In the genomic region with DNA sequence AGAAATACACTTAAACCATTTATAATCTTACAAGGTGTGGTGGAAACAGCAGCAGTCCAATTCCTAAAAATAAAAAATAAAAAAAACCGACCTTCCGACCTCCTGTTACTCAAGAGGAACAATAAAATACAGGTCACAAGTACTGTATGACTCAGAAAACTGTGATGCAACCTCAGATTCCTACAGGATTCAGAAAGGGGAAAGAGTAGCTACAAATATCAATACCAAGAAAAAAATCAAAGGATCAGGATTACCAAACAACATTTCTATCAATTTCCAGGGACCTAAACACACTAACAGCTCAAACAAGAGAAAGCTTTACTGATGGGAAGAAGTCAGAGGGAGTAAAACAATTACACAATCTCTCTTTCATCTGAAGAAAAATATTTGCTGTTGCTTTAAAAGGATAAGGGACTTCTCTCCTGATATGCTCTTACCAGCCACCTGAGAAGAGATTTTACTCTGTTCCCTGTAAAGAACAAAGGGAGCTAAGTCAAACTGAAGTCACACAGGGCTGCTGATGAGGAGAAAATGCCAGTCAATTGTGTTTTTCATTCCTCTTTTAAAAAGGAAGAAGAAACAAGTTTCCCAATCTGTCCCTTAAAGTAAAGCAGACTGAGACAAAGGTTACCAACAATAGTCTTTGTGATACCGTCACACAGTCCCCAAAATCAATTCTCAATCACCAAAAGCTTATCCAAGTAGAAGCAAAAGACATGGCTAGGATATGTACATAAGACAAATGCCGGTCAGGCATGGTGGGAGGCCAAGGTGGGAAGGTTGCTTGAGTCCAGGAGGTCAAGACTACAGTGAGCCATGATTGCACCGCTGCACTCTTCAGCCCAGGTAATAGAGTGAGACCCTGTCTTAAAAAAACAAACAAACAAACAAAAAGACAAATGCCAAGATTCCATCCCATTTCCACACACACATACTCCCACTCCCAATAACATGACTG, we compare ENCODE assay signal across 8 cellular contexts. TPM values are rescaled to one million over a fixed set of nuclear protein-coding genes. Genes with fewer than 3 reads are reported as not detected.
A peak's percentile ranks its signal among the peaks of the same experiment; 100 is the strongest.
DNase-seq lines count a peak whose midpoint lies in the region; ATAC-seq and TF ChIP-seq lines count a peak whose summit lies in the region.

No MANE protein-coding gene starts in this region.

- peaks cover 19% of the 10 kb centered on the region for H3K36me3 Mint-ChIP-seq in activated CD8-positive, alpha-beta T cell treated with anti-CD3 and anti-CD28 coated beads, Interleukin-2, amount 10 ng/mL, durations not matched to agents 7 days and 5 days (ENCODE audit: low read depth)

- H3K27me3 ChIP-seq in spleen (replicated peaks in 1 of 7): no peaks in the 10 kb centered on the region

- intact Hi-C loops in left ventricle myocardium superior (cut with micrococcal nuclease): no loop called here
- intact Hi-C loops in spleen (cut with DNase I; ENCODE audit: low total_unique reads): no loop called here

- no peaks in the 10 kb centered on the region for H3K36me3 ChIP-seq in spleen

- H3K4me1 ChIP-seq in spleen: peaks cover 12 to 71% (median 33%) of the 10 kb centered on the region in 6 donors

- CTCF ChIA-PET in activated CD8-positive, alpha-beta T cell treated with anti-CD3 and anti-CD28 coated beads, Interleukin-2, amount 10 ng/mL, durations not matched to agents 7 days and 5 days (lab: Charles Lee): interaction anchor here (0.6 to 1.4 kb wide), 5 partner anchors 16 to 626 kb away, joined by 3 to 5 read pairs (median 3); no protein-coding TSS in a partner anchor

- WGBS in spleen, 5 donors: 52 to 68% (median 64%) methylated on average over 5 of the region's 5 CpGs

- H3K27me3 Mint-ChIP-seq in stimulated activated naive CD8-positive, alpha-beta T cell treated with anti-CD3 and anti-CD28 coated beads, Interleukin-15, amount 100 ng/mL, for 72 hours: no peaks in the 10 kb centered on the region
- H3K27me3 Mint-ChIP-seq in activated CD8-positive, alpha-beta T cell treated with anti-CD3 and anti-CD28 coated beads, Interleukin-2, amount 10 ng/mL, durations not matched to agents 7 days and 5 days (ENCODE audit: low read depth): no peaks in the 10 kb centered on the region

- no peak for DNase-seq in stimulated activated naive CD8-positive, alpha-beta T cell treated with anti-CD3 and anti-CD28 coated beads, Interleukin-15, amount 100 ng/mL, for 72 hours
- no peak for DNase-seq in stimulated activated naive CD8-positive, alpha-beta T cell treated with anti-CD3 and anti-CD28 coated beads, Interleukin-15, Interleukin-2, amounts not matched to agents 100 U/mL and 50 U/mL, for 24 hours
- no peak for DNase-seq in activated CD8-positive, alpha-beta T cell treated with anti-CD3 and anti-CD28 coated beads, Interleukin-2, amount 10 ng/mL, durations not matched to agents 7 days and 5 days
- DNase-seq in left ventricle myocardium superior (no peak), spleen (no peak), GDM1 (lab: John Stamatoyannopoulos, UW) (no peak), NCI-H2107 (lab: John Stamatoyannopoulos, UW) (no peak), cerebellar nuclear complex (lab: John Stamatoyannopoulos, UW) (no peak)

- peak overlapping the region in 7 of 8 donors; percentile 15 to 60 (median 25) for H3K27ac ChIP-seq in spleen

- no peaks in the 10 kb centered on the region for H3K9me3 Mint-ChIP-seq in stimulated activated naive CD8-positive, alpha-beta T cell treated with anti-CD3 and anti-CD28 coated beads, Interleukin-15, amount 100 ng/mL, for 72 hours
- H3K9me3 Mint-ChIP-seq in activated CD8-positive, alpha-beta T cell treated with anti-CD3 and anti-CD28 coated beads, Interleukin-2, amount 10 ng/mL, durations not matched to agents 7 days and 5 days (ENCODE audit: insufficient read depth): no peaks in the 10 kb centered on the region

- ATAC-seq in stimulated activated naive CD8-positive, alpha-beta T cell treated with anti-CD3 and anti-CD28 coated beads, Interleukin-15, amount 100 ng/mL, for 72 hours: no peak
- no peak for ATAC-seq in stimulated activated naive CD8-positive, alpha-beta T cell treated with anti-CD3 and anti-CD28 coated beads, Interleukin-15, Interleukin-2, amounts not matched to agents 100 U/mL and 50 U/mL, for 24 hours
- no peak for ATAC-seq in activated CD8-positive, alpha-beta T cell treated with anti-CD3 and anti-CD28 coated beads, Interleukin-2, amount 10 ng/mL, durations not matched to agents 7 days and 5 days
- ATAC-seq in left ventricle myocardium superior: peak; percentile 73

- H3K4me3 Mint-ChIP-seq in stimulated activated naive CD8-positive, alpha-beta T cell treated with anti-CD3 and anti-CD28 coated beads, Interleukin-15, amount 100 ng/mL, for 72 hours: peak overlapping the region; percentile 31 to 63
- H3K4me3 Mint-ChIP-seq in activated CD8-positive, alpha-beta T cell treated with anti-CD3 and anti-CD28 coated beads, Interleukin-2, amount 10 ng/mL, durations not matched to agents 7 days and 5 days: peak overlapping the region; percentile 14

- POLR2A ChIA-PET in activated CD8-positive, alpha-beta T cell treated with anti-CD3 and anti-CD28 coated beads, Interleukin-2, amount 10 ng/mL, durations not matched to agents 7 days and 5 days (lab: Charles Lee): interaction anchor here (0.9 to 1.9 kb wide), 2 partner anchors 39 to 158 kb away, joined by 3 to 7 read pairs; a partner anchor contains a TSS

- no peak for TF ChIP-seq CTCF in spleen (IDR thresholded peaks at IDR 0.05 in 8 of 11, conservative IDR thresholded peaks at IDR 0.05 in 3 of 11)

- no peak for TF ChIP-seq POLR2A in spleen (IDR thresholded peaks at IDR 0.05)

- H3K4me3 ChIP-seq in spleen: no peak overlapping the region

- H3K27ac Mint-ChIP-seq in stimulated activated naive CD8-positive, alpha-beta T cell treated with anti-CD3 and anti-CD28 coated beads, Interleukin-15, amount 100 ng/mL, for 72 hours: peak overlapping the region; percentile 38 to 79
- no peak overlapping the region for H3K27ac Mint-ChIP-seq in activated CD8-positive, alpha-beta T cell treated with anti-CD3 and anti-CD28 coated beads, Interleukin-2, amount 10 ng/mL, durations not matched to agents 7 days and 5 days

- no peaks in the 10 kb centered on the region for H3K9me3 ChIP-seq in spleen

- peaks cover 48% of the 10 kb centered on the region for H3K4me1 Mint-ChIP-seq in stimulated activated naive CD8-positive, alpha-beta T cell treated with anti-CD3 and anti-CD28 coated beads, Interleukin-15, amount 100 ng/mL, for 72 hours
- H3K4me1 Mint-ChIP-seq in activated CD8-positive, alpha-beta T cell treated with anti-CD3 and anti-CD28 coated beads, Interleukin-2, amount 10 ng/mL, durations not matched to agents 7 days and 5 days (ENCODE audit: low read depth): peaks cover 52% of the 10 kb centered on the region

RNA-seq across cellular contexts. Expression of a gene that starts 39.3 kb away (rescaled TPM):
- total RNA-seq in activated CD8-positive, alpha-beta T cell treated with anti-CD3 and anti-CD28 coated beads, Interleukin-2, amount 10 ng/mL, durations not matched to agents 7 days and 5 days: 10 to 100 TPM; 34.0 to 35.1 TPM
- total RNA-seq in left ventricle myocardium superior: 14.7 TPM
- 10 to 100 TPM; 36.7 to 54.6 (median 38.9) TPM for total RNA-seq in spleen
- 1 to 10 TPM; 3.6 to 9.4 (median 4.3) TPM for polyA plus RNA-seq in spleen
